1 cellular context compared by ENCODE assay signal in the genomic region with DNA sequence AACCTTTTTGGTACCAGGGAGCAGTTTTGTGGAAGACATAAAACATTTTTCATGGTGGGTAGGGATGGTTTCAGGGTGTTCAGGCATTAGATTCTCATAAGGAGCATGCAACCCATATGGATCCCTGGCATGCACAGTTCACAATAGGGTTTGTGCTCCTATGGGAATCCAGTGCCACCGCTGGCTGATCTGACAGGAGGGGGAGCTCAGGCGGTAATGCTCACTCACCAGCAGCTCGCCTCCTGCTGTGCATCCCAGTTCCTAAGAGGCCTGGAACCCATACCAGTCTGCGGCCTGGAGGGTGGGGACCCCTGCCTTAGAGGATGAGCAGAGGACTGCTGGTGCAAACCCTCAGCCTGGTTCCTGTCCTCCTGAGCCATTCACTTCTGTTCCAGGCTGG.
TF ChIP-seq lines count a peak whose summit lies in the region.

No MANE protein-coding gene starts in this region.

TF ChIP-seq in H1, 55 proteins besides CTCF, POLR2A, EP300 and RAD21:
- TF ChIP-seq CHD7 (IDR thresholded peaks at IDR 0.05; ENCODE audit: insufficient replicate concordance, low read length), result no peak
